ENCODE assay signal across 1 cellular context in genomic region chr14:101288436-101289229, GRCh38.
TF ChIP-seq lines count a peak whose summit lies in the region.

No MANE protein-coding gene starts in this region.

TF ChIP-seq in HepG2, 621 proteins besides CTCF, POLR2A, EP300 and RAD21 (continued from another document and continues in another):
- no peak for TF ChIP-seq MNT (IDR thresholded peaks at IDR 0.05)
- TF ChIP-seq ZBTB1 (CRISPR knock-in tag; IDR thresholded peaks at IDR 0.05; ENCODE audit: borderline replicate concordance), result no peak
- TF ChIP-seq, protein P1, sequence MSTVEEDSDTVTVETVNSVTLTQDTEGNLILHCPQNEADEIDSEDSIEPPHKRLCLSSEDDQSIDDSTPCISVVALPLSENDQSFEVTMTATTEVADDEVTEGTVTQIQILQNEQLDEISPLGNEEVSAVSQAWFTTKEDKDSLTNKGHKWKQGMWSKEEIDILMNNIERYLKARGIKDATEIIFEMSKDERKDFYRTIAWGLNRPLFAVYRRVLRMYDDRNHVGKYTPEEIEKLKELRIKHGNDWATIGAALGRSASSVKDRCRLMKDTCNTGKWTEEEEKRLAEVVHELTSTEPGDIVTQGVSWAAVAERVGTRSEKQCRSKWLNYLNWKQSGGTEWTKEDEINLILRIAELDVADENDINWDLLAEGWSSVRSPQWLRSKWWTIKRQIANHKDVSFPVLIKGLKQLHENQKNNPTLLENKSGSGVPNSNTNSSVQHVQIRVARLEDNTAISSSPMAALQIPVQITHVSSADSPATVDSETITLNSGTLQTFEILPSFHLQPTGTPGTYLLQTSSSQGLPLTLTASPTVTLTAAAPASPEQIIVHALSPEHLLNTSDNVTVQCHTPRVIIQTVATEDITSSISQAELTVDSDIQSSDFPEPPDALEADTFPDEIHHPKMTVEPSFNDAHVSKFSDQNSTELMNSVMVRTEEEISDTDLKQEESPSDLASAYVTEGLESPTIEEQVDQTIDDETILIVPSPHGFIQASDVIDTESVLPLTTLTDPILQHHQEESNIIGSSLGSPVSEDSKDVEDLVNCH (CRISPR knock-in tag; IDR thresholded peaks at IDR 0.05), result no peak
- peak; percentile 96 for TF ChIP-seq TCF7 (IDR thresholded peaks at IDR 0.05; ENCODE audit: low read depth)
- TF ChIP-seq MBNL3 (CRISPR knock-in tag; conservative IDR thresholded peaks at IDR 0.05), result no peak
- TF ChIP-seq ZFP36L2 (CRISPR knock-in tag; IDR thresholded peaks at IDR 0.05), result no peak
- peak; percentile 66; the same call in 1 of the 2 replicates for TF ChIP-seq SPEN (CRISPR knock-in tag; IDR thresholded peaks at IDR 0.05; ENCODE audit: low read depth)
- no peak for TF ChIP-seq REXO4 (CRISPR knock-in tag; IDR thresholded peaks at IDR 0.05; ENCODE audit: borderline replicate concordance)
- TF ChIP-seq ZNF788 (CRISPR knock-in tag; IDR thresholded peaks at IDR 0.05; ENCODE audit: borderline replicate concordance), result peak; percentile 90
- TF ChIP-seq STAG1 (CRISPR knock-in tag; IDR thresholded peaks at IDR 0.05), result peak; percentile 42
- no peak for TF ChIP-seq ZNF329 (CRISPR knock-in tag; IDR thresholded peaks at IDR 0.05; ENCODE audit: low read depth)
- TF ChIP-seq ISL2 (CRISPR knock-in tag; IDR thresholded peaks at IDR 0.05), result peak; percentile 89
- TF ChIP-seq ZNF724P (CRISPR knock-in tag; IDR thresholded peaks at IDR 0.05; ENCODE audit: borderline replicate concordance), result peak; percentile 83; the same call in 1 of the 2 replicates
- TF ChIP-seq ZNF619 (CRISPR knock-in tag; IDR thresholded peaks at IDR 0.05), result no peak; the same call in 1 of the 2 replicates
- no peak for TF ChIP-seq HOXA7 (CRISPR knock-in tag; IDR thresholded peaks at IDR 0.05)
- peak; percentile 97 for TF ChIP-seq MTA1 (CRISPR knock-in tag; IDR thresholded peaks at IDR 0.05; ENCODE audit: borderline replicate concordance)
- peak; percentile 76; the same call in 1 of the 2 replicates for TF ChIP-seq ZNF556 (CRISPR knock-in tag; IDR thresholded peaks at IDR 0.05; ENCODE audit: borderline replicate concordance)
- peak; percentile 99 for TF ChIP-seq NCOR1 (IDR thresholded peaks at IDR 0.05; ENCODE audit: borderline replicate concordance, low read length)
- TF ChIP-seq, protein P2, sequence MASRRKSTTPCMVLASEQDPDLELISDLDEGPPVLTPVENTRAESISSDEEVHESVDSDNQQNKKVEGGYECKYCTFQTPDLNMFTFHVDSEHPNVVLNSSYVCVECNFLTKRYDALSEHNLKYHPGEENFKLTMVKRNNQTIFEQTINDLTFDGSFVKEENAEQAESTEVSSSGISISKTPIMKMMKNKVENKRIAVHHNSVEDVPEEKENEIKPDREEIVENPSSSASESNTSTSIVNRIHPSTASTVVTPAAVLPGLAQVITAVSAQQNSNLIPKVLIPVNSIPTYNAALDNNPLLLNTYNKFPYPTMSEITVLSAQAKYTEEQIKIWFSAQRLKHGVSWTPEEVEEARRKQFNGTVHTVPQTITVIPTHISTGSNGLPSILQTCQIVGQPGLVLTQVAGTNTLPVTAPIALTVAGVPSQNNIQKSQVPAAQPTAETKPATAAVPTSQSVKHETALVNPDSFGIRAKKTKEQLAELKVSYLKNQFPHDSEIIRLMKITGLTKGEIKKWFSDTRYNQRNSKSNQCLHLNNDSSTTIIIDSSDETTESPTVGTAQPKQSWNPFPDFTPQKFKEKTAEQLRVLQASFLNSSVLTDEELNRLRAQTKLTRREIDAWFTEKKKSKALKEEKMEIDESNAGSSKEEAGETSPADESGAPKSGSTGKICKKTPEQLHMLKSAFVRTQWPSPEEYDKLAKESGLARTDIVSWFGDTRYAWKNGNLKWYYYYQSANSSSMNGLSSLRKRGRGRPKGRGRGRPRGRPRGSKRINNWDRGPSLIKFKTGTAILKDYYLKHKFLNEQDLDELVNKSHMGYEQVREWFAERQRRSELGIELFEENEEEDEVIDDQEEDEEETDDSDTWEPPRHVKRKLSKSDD (CRISPR knock-in tag; IDR thresholded peaks at IDR 0.05; ENCODE audit: low read depth), result no peak
- TF ChIP-seq FOXM1 (CRISPR knock-in tag; IDR thresholded peaks at IDR 0.05), result no peak
- TF ChIP-seq SIX1 (CRISPR knock-in tag; IDR thresholded peaks at IDR 0.05; ENCODE audit: borderline replicate concordance), result peak; percentile 48
- TF ChIP-seq RXRA (CRISPR knock-in tag; IDR thresholded peaks at IDR 0.05), result peak; percentile 92
- no peak for TF ChIP-seq ZNF83 (CRISPR knock-in tag; IDR thresholded peaks at IDR 0.05; ENCODE audit: borderline replicate concordance)
- peak; percentile 96 for TF ChIP-seq SKI (IDR thresholded peaks at IDR 0.05; ENCODE audit: partially characterized antibody)
- TF ChIP-seq NFE2L1 (CRISPR knock-in tag; IDR thresholded peaks at IDR 0.05; ENCODE audit: borderline replicate concordance), result no peak
- peak; percentile 88 for TF ChIP-seq SOX5 (CRISPR knock-in tag; IDR thresholded peaks at IDR 0.05; ENCODE audit: borderline replicate concordance)
- TF ChIP-seq ZNF660 (CRISPR knock-in tag; IDR thresholded peaks at IDR 0.05; ENCODE audit: borderline replicate concordance, low read depth), result no peak
- TF ChIP-seq, protein P3, sequence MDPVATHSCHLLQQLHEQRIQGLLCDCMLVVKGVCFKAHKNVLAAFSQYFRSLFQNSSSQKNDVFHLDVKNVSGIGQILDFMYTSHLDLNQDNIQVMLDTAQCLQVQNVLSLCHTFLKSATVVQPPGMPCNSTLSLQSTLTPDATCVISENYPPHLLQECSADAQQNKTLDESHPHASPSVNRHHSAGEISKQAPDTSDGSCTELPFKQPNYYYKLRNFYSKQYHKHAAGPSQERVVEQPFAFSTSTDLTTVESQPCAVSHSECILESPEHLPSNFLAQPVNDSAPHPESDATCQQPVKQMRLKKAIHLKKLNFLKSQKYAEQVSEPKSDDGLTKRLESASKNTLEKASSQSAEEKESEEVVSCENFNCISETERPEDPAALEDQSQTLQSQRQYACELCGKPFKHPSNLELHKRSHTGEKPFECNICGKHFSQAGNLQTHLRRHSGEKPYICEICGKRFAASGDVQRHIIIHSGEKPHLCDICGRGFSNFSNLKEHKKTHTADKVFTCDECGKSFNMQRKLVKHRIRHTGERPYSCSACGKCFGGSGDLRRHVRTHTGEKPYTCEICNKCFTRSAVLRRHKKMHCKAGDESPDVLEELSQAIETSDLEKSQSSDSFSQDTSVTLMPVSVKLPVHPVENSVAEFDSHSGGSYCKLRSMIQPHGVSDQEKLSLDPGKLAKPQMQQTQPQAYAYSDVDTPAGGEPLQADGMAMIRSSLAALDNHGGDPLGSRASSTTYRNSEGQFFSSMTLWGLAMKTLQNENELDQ (CRISPR knock-in tag; IDR thresholded peaks at IDR 0.05; ENCODE audit: borderline replicate concordance), result no peak
- TF ChIP-seq ZNF264 (CRISPR knock-in tag; IDR thresholded peaks at IDR 0.05), result peak; percentile 21; the same call in 1 of the 2 replicates
- TF ChIP-seq, protein P4, sequence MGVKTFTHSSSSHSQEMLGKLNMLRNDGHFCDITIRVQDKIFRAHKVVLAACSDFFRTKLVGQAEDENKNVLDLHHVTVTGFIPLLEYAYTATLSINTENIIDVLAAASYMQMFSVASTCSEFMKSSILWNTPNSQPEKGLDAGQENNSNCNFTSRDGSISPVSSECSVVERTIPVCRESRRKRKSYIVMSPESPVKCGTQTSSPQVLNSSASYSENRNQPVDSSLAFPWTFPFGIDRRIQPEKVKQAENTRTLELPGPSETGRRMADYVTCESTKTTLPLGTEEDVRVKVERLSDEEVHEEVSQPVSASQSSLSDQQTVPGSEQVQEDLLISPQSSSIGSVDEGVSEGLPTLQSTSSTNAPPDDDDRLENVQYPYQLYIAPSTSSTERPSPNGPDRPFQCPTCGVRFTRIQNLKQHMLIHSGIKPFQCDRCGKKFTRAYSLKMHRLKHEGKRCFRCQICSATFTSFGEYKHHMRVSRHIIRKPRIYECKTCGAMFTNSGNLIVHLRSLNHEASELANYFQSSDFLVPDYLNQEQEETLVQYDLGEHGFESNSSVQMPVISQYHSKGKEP (CRISPR knock-in tag; IDR thresholded peaks at IDR 0.05), result no peak
- TF ChIP-seq ZMAT5 (CRISPR knock-in tag; IDR thresholded peaks at IDR 0.05; ENCODE audit: borderline replicate concordance, low read depth), result no peak
- no peak for TF ChIP-seq ARID2 (CRISPR knock-in tag; IDR thresholded peaks at IDR 0.05; ENCODE audit: borderline replicate concordance)
- no peak for TF ChIP-seq TAF15 (IDR thresholded peaks at IDR 0.05; ENCODE audit: low read depth, low read length, poor library complexity, severe bottlenecking)
- 0 out of 2 replicates have a peak, but pooled peaks have one; percentile 45 for TF ChIP-seq KDM1A (CRISPR knock-in tag; IDR thresholded peaks at IDR 0.05)
- peak; percentile 59; the same call in 1 of the 2 replicates for TF ChIP-seq ZSCAN22 (CRISPR knock-in tag; IDR thresholded peaks at IDR 0.05)
- TF ChIP-seq RBM39 (IDR thresholded peaks at IDR 0.05; ENCODE audit: low read depth, low read length, poor library complexity, severe bottlenecking), result peak; percentile 58
- peak; percentile 59; the same call in 1 of the 2 replicates for TF ChIP-seq ZNF335 (CRISPR knock-in tag; IDR thresholded peaks at IDR 0.05)
- peak; percentile 64; the same call in 1 of the 2 replicates for TF ChIP-seq ZMYM2 (CRISPR knock-in tag; IDR thresholded peaks at IDR 0.05)
- no peak for TF ChIP-seq E2F2 (CRISPR knock-in tag; IDR thresholded peaks at IDR 0.05; ENCODE audit: borderline replicate concordance)
- TF ChIP-seq FLYWCH1 (CRISPR knock-in tag; IDR thresholded peaks at IDR 0.05), result no peak
- TF ChIP-seq, protein P5, sequence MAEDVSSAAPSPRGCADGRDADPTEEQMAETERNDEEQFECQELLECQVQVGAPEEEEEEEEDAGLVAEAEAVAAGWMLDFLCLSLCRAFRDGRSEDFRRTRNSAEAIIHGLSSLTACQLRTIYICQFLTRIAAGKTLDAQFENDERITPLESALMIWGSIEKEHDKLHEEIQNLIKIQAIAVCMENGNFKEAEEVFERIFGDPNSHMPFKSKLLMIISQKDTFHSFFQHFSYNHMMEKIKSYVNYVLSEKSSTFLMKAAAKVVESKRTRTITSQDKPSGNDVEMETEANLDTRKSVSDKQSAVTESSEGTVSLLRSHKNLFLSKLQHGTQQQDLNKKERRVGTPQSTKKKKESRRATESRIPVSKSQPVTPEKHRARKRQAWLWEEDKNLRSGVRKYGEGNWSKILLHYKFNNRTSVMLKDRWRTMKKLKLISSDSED (CRISPR knock-in tag; IDR thresholded peaks at IDR 0.05), result peak; percentile 57; the same call in 1 of the 2 replicates
- TF ChIP-seq NCOA5 (CRISPR knock-in tag; IDR thresholded peaks at IDR 0.05), result no peak
- TF ChIP-seq JUNB (CRISPR knock-in tag; IDR thresholded peaks at IDR 0.05; ENCODE audit: borderline replicate concordance), result peak; percentile 28; the same call in 1 of the 2 replicates
- TF ChIP-seq ZNF275 (CRISPR knock-in tag; IDR thresholded peaks at IDR 0.05; ENCODE audit: borderline replicate concordance), result peak; percentile 57; the same call in 1 of the 2 replicates
- TF ChIP-seq NR1H2 (CRISPR knock-in tag; IDR thresholded peaks at IDR 0.05; ENCODE audit: borderline replicate concordance, low read depth), result no peak
- TF ChIP-seq RNF2 (conservative IDR thresholded peaks at IDR 0.05; ENCODE audit: low read depth), result no peak; the same call in 1 of the 2 replicates
- TF ChIP-seq ZBTB37 (CRISPR knock-in tag; IDR thresholded peaks at IDR 0.05), result peak; percentile 75
